17 cellular contexts compared by ENCODE assay signal in the genomic region with DNA sequence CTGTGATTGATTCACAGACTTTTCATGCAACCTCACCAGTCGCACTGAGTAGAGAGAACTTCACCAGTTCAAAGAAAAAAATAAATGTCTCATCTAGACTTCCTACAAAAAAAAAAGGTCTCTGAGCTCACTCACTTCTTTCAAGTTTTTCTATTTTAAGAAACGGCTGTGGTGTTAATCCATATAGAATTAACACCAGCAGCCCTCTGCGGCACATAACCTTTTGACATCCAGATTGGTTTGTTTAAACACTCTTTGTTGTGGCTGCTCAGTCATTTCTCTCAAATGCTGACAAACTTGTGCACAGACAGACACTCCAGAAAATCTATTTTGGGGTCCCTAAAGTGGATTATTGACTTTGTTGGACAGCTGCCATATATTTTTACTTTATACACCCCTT.
A peak's percentile ranks its signal among the peaks of the same experiment; 100 is the strongest.
DNase-seq lines count a peak whose midpoint lies in the region; ATAC-seq and TF ChIP-seq lines count a peak whose summit lies in the region.
"Had no signal": no experiment of that assay in that cellular context is flagged by ENCODE, and none has a peak within 500 bp of the region (broad histone marks: within the 10 kb centered on the region; RNA-seq: fewer than 3 reads in every experiment).

No MANE protein-coding gene starts in this region.

- H2AFZ ChIP-seq in DND-41 (ENCODE audit: low read depth, low read length), result no peak overlapping the region

- H3K4me1 ChIP-seq in DND-41 (ENCODE audit: insufficient read depth, low read length), result peaks cover 2% of the 10 kb centered on the region; the same call in 1 of the 2 replicates
- H3K4me1 ChIP-seq: Caco-2 had no signal

- no peaks in the 10 kb centered on the region for H3K79me2 ChIP-seq in DND-41 (ENCODE audit: insufficient read depth, low read length)

- H3K4me3 Mint-ChIP-seq in mesothelial cell of epicardium, result no peak overlapping the region
- no peak overlapping the region for H3K4me3 Mint-ChIP-seq in T-helper 2 cell treated with Interferon-gamma antibody and Interleukin-4, amounts not matched to agents 5 μg/mL and 100 μg/mL, for 36 hours
- H3K4me3 Mint-ChIP-seq: B cell; CD14-positive monocyte; CD8-positive, alpha-beta memory T cell; H9 had no signal

- H3K4me3 ChIP-seq in DND-41 (ENCODE audit: low read depth in 1 of 2, low read length in 2 of 2) (no peak overlapping the region), retinal pigment epithelial cell (ENCODE audit: low read length) (no peak overlapping the region)
- H3K4me3 ChIP-seq: K562 had no signal

- peak; percentile 46 for DNase-seq in DND-41
- peak; percentile 59 for DNase-seq in RPMI7951 (ENCODE audit: low read depth)
- DNase-seq in mesothelial cell of epicardium (ENCODE audit: low spot score in 2 of 2, unreplicated experiment in 2 of 2), result no peak
- peak; percentile 53 for DNase-seq in retinal pigment epithelial cell (ENCODE audit: low read depth)
- DNase-seq in T-helper 2 cell treated with Interferon-gamma antibody and Interleukin-4, amounts not matched to agents 5 μg/mL and 100 μg/mL, for 36 hours (ENCODE audit: low spot score), result no peak
- DNase-seq: Caco-2; CD8-positive, alpha-beta memory T cell; GF-D8; GOT3; H9 had no signal

- no peaks in the 10 kb centered on the region for H3K27me3 Mint-ChIP-seq in mesothelial cell of epicardium (ENCODE audit: low read depth)
- H3K27me3 Mint-ChIP-seq in T-helper 2 cell treated with Interferon-gamma antibody and Interleukin-4, amounts not matched to agents 5 μg/mL and 100 μg/mL, for 36 hours (ENCODE audit: low read depth), result no peaks in the 10 kb centered on the region
- H3K27me3 Mint-ChIP-seq: B cell; CD8-positive, alpha-beta memory T cell had no signal

- H3K4me2 ChIP-seq in DND-41 (ENCODE audit: insufficient read depth, low read length), result no peak overlapping the region

- ATAC-seq in DND-41 (ENCODE audit: insufficient read depth, low read depth), result peak; percentile 89
- no peak for ATAC-seq in GM21576 (IDR thresholded peaks at IDR 0.05; ENCODE audit: unreplicated experiment)
- no peak for ATAC-seq in GM18907 (IDR thresholded peaks at IDR 0.05; ENCODE audit: unreplicated experiment)
- ATAC-seq in HG03521 (IDR thresholded peaks at IDR 0.05; ENCODE audit: unreplicated experiment), result no peak
- ATAC-seq: K562 had no signal

- H3K36me3 ChIP-seq in DND-41 (ENCODE audit: insufficient read depth, low read length), result no peaks in the 10 kb centered on the region

- H3K27ac ChIP-seq in DND-41 (ENCODE audit: low read length), result no peak overlapping the region
- H3K27ac ChIP-seq: HL-60 had no signal

- TF ChIP-seq CTCF in DND-41 (IDR thresholded peaks at IDR 0.05; ENCODE audit: borderline replicate concordance, extremely low read depth, low read length, poor library complexity, severe bottlenecking), result no peak
- no peak for TF ChIP-seq CTCF in mesothelial cell of epicardium (IDR thresholded peaks at IDR 0.05; ENCODE audit: unreplicated experiment)
- TF ChIP-seq CTCF in retinal pigment epithelial cell (conservative IDR thresholded peaks at IDR 0.05; ENCODE audit: low read depth, low read length), result no peak

- H3K4me1 Mint-ChIP-seq in mesothelial cell of epicardium, result peaks cover 22% of the 10 kb centered on the region
- no peaks in the 10 kb centered on the region for H3K4me1 Mint-ChIP-seq in T-helper 2 cell treated with Interferon-gamma antibody and Interleukin-4, amounts not matched to agents 5 μg/mL and 100 μg/mL, for 36 hours (ENCODE audit: low read depth)
- H3K4me1 Mint-ChIP-seq: B cell; CD14-positive monocyte; CD8-positive, alpha-beta memory T cell; H9 had no signal

- H3K36me3 Mint-ChIP-seq in mesothelial cell of epicardium, result no peaks in the 10 kb centered on the region
- H3K36me3 Mint-ChIP-seq in T-helper 2 cell treated with Interferon-gamma antibody and Interleukin-4, amounts not matched to agents 5 μg/mL and 100 μg/mL, for 36 hours (ENCODE audit: low read depth), result no peaks in the 10 kb centered on the region
- H3K36me3 Mint-ChIP-seq: CD14-positive monocyte; CD8-positive, alpha-beta memory T cell had no signal

- H3K9me3 Mint-ChIP-seq in mesothelial cell of epicardium, result no peaks in the 10 kb centered on the region
- peaks cover 3% of the 10 kb centered on the region for H3K9me3 Mint-ChIP-seq in T-helper 2 cell treated with Interferon-gamma antibody and Interleukin-4, amounts not matched to agents 5 μg/mL and 100 μg/mL, for 36 hours
- H3K9me3 Mint-ChIP-seq: H9 had no signal

- peak overlapping the region; percentile 43 for H3K27ac Mint-ChIP-seq in mesothelial cell of epicardium
- H3K27ac Mint-ChIP-seq in T-helper 2 cell treated with Interferon-gamma antibody and Interleukin-4, amounts not matched to agents 5 μg/mL and 100 μg/mL, for 36 hours, result no peak overlapping the region
- H3K27ac Mint-ChIP-seq: B cell; CD14-positive monocyte; CD8-positive, alpha-beta memory T cell; H9 had no signal

- no peaks in the 10 kb centered on the region for H4K20me1 ChIP-seq in DND-41 (ENCODE audit: insufficient read depth, low read length)

- no peaks in the 10 kb centered on the region for H3K27me3 ChIP-seq in DND-41 (ENCODE audit: insufficient read depth, low read length, poor library complexity)

- no peak overlapping the region for H3K9ac ChIP-seq in DND-41 (ENCODE audit: low read depth, low read length)

- no peaks in the 10 kb centered on the region for H3K9me3 ChIP-seq in DND-41 (ENCODE audit: insufficient read depth, low read length, severe bottlenecking)
- H3K9me3 ChIP-seq: Caco-2 had no signal

Comparison
In these comparisons a context has a peak if more than half of its experiments do, and no peak if none do; other contexts are left out.
1. DNase-seq: peak in DND-41 (single experiment), RPMI7951 (single experiment) and retinal pigment epithelial cell (single experiment); none in mesothelial cell of epicardium (0 of 2) and T-helper 2 cell treated with Interferon-gamma antibody and Interleukin-4, amounts not matched to agents 5 μg/mL and 100 μg/mL, for 36 hours (single experiment).